ENCODE assay signal across 18 cellular contexts in the genomic region with DNA sequence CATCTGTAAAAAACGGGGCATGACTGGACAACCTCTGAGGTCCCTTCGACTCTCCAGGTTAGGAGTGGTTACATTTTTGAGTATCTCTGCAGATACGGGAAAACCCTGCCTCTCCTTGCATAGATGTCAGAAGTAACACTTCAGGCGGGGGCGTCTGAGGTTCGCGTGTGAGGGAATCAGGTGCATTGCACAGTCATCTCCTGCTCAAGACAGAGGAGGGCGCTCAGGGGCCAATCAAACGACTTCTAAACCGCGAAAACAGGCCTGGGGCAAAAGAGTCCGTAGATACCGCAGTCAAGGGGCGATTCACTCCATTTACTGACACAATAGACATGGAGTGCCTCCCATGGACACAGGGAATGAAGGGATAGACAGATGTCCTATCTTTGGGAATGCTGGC. TPM values are rescaled to one million over a fixed set of nuclear protein-coding genes. Genes with fewer than 3 reads are reported as not detected.
DNase-seq lines count a peak whose midpoint lies in the region; TF ChIP-seq lines count a peak whose summit lies in the region.
"Had no signal": no experiment of that assay in that cellular context is flagged by ENCODE, and none has a peak within 500 bp of the region (broad histone marks: within the 10 kb centered on the region; RNA-seq: fewer than 3 reads in every experiment).

No MANE protein-coding gene starts in this region.

- peaks cover 40% of the 10 kb centered on the region for H3K4me1 Mint-ChIP-seq in Calu3 (ENCODE audit: low read depth, unreplicated experiment)
- H3K4me1 Mint-ChIP-seq: memory B cell had no signal

- intact Hi-C loops in Calu3 (cut with micrococcal nuclease; ENCODE audit: unreplicated experiment): no loop called here
- intact Hi-C loops in esophagus muscularis mucosa (cut with DNase I): no loop called here

- no peaks in the 10 kb centered on the region for H3K9me2 ChIP-seq in GM23248 (ENCODE audit: insufficient read depth)

- H3K9me3 ChIP-seq in GM23248 (ENCODE audit: low read depth) (no peaks in the 10 kb centered on the region), iPS DF 6.9 (ENCODE audit: control insufficient read depth, insufficient read depth, low read length) (no peaks in the 10 kb centered on the region), esophagus muscularis mucosa (peaks cover 0 to 6% (median 1%) of the 10 kb centered on the region in 4 donors)

- H3K27me3 ChIP-seq in GM23248 (replicated peaks; ENCODE audit: insufficient read depth) (no peaks in the 10 kb centered on the region), iPS DF 6.9 (ENCODE audit: control insufficient read depth, insufficient read depth, low read length) (no peaks in the 10 kb centered on the region), esophagus muscularis mucosa (peaks cover 0 to 34% (median 0%) of the 10 kb centered on the region in 4 donors)

- H3K4me1 ChIP-seq in GM23248 (ENCODE audit: insufficient read depth): peaks cover 18% of the 10 kb centered on the region
- peaks cover 2% of the 10 kb centered on the region; the same call in 1 of the 2 replicates for H3K4me1 ChIP-seq in iPS DF 6.9 (ENCODE audit: control insufficient read depth, insufficient read depth, low read length)
- no peaks in the 10 kb centered on the region for H3K4me1 ChIP-seq in esophagus muscularis mucosa
- H3K4me1 ChIP-seq: stomach had no signal

- H3K79me2 ChIP-seq in GM23248 (ENCODE audit: insufficient read depth): peaks cover 78% of the 10 kb centered on the region

- peaks cover 2% of the 10 kb centered on the region for H3K9me3 Mint-ChIP-seq in Calu3 (ENCODE audit: low read depth, unreplicated experiment)
- H3K9me3 Mint-ChIP-seq: activated T-cell treated with anti-CD3 and anti-CD28 coated beads, Interleukin-2, amount 50 U/mL, for 24 hours had no signal

- peak overlapping the region; percentile 60 for H3K27ac Mint-ChIP-seq in Calu3 (ENCODE audit: unreplicated experiment)
- H3K27ac Mint-ChIP-seq: activated T-cell treated with anti-CD3 and anti-CD28 coated beads, Interleukin-2, amount 50 U/mL, for 24 hours; memory B cell had no signal

- BruUV-seq in Calu3 (replicated peaks; lab: Mats Ljungman, UMichigan): no TSS peak

- H3K36me3 Mint-ChIP-seq in Calu3 (ENCODE audit: insufficient read depth, unreplicated experiment): no peaks in the 10 kb centered on the region
- H3K36me3 Mint-ChIP-seq: memory B cell had no signal

- WGBS in GM23248 (ENCODE audit: low coverage in 1 of 2, low lambda C conversion rate in 2 of 2, missing lambda C conversion rate in 2 of 2), 2 experiments: 49 to 54% methylated on average over 14 of the region's 14 CpGs
- WGBS in iPS DF 6.9 (ENCODE audit: insufficient coverage, insufficient read length): no CpG with 5 or more reads among the region's 14 CpGs
- 42% methylated on average over 14 of the region's 14 CpGs for whole genome bisulfite sequencing in esophagus muscularis mucosa

- no peak overlapping the region for H3K4me3 ChIP-seq in GM23248
- no peak overlapping the region for H3K4me3 ChIP-seq in iPS DF 6.9 (ENCODE audit: low read length)
- H3K4me3 ChIP-seq in esophagus muscularis mucosa: no peak overlapping the region
- H3K4me3 ChIP-seq: stomach had no signal

- no peak overlapping the region for H2AFZ ChIP-seq in GM23248

- TF ChIP-seq POLR2A in esophagus muscularis mucosa (IDR thresholded peaks at IDR 0.05; ENCODE audit: low read depth): no peak

- H3F3A ChIP-seq in GM23248 (ENCODE audit: insufficient read depth): peaks cover 19% of the 10 kb centered on the region

- H3K4me3 Mint-ChIP-seq in Calu3 (ENCODE audit: low read depth, unreplicated experiment): no peak overlapping the region
- H3K4me3 Mint-ChIP-seq: activated T-cell treated with anti-CD3 and anti-CD28 coated beads, Interleukin-2, amount 50 U/mL, for 24 hours; memory B cell had no signal

- CTCF ChIA-PET in Calu3 (lab: Charles Lee): interaction anchor here (1.0 kb wide), 1 partner anchor 158 kb away, joined by 4 read pairs; no protein-coding TSS in a partner anchor

- H3K4me2 ChIP-seq in GM23248 (ENCODE audit: unreplicated experiment): no peak overlapping the region

- H3K27me3 Mint-ChIP-seq in Calu3 (ENCODE audit: unreplicated experiment): no peaks in the 10 kb centered on the region

- H4K20me1 ChIP-seq in GM23248 (ENCODE audit: insufficient read depth): no peaks in the 10 kb centered on the region

- peak overlapping the region; percentile 59 for H3K27ac ChIP-seq in GM23248
- no peak overlapping the region for H3K27ac ChIP-seq in iPS DF 6.9 (ENCODE audit: low read length)
- H3K27ac ChIP-seq in esophagus muscularis mucosa (replicated peaks in 1 of 4): no peak overlapping the region
- H3K27ac ChIP-seq: C4-2B, stomach had no signal

- H3K36me3 ChIP-seq in GM23248 (ENCODE audit: low read depth) (peaks cover 7% of the 10 kb centered on the region; the same call in 1 of the 2 replicates), iPS DF 6.9 (ENCODE audit: control insufficient read depth, insufficient read depth, low read length) (no peaks in the 10 kb centered on the region), esophagus muscularis mucosa (no peaks in the 10 kb centered on the region)
- H3K36me3 ChIP-seq: stomach had no signal

- DNase-seq in Calu3: no peak
- peak; percentile 52 for DNase-seq in GM23248
- DNase-seq in RPMI7951 (ENCODE audit: low read depth): peak; percentile 65
- DNase-seq in iPS DF 6.9 (ENCODE audit: low read depth, low spot score): peak; percentile 37
- DNase-seq in esophagus muscularis mucosa (ENCODE audit: extremely low spot score): no peak
- no peak for DNase-seq in SKM-1 (lab: John Stamatoyannopoulos, UW; ENCODE audit: unreplicated experiment)
- no peak for DNase-seq in medulla oblongata (ENCODE audit: extremely low spot score)
- no peak for DNase-seq in GM19240 (ENCODE audit: insufficient read length, low spot score)
- DNase-seq: activated T-cell treated with anti-CD3 and anti-CD28 coated beads, Interleukin-2, amount 50 U/mL, for 24 hours; effector CD8-positive, alpha-beta T cell; GF-D8; NCI-H510A treated with DMSO at 0.1 percent for 48 hours; SHP77; stimulated activated CD4-positive, alpha-beta T cell treated with anti-CD3 and anti-CD28 coated beads, Interleukin-4, amount 100 ng/mL, for 1 hour; stomach had no signal

- no peak for TF ChIP-seq EP300 in esophagus muscularis mucosa (IDR thresholded peaks at IDR 0.05)

- H3K9ac ChIP-seq in GM23248: peak overlapping the region; percentile 40; the same call in 1 of the 2 replicates

- in situ Hi-C loops in GM23248 (cut with MboI): no loop called here

- TF ChIP-seq CTCF in Calu3 (IDR thresholded peaks at IDR 0.05; ENCODE audit: unreplicated experiment) (no peak), esophagus muscularis mucosa (IDR thresholded peaks at IDR 0.05) (no peak)

RNA-seq across cellular contexts. Expression of a gene that starts 31.7 kb away (rescaled TPM):
- total RNA-seq in Calu3 (2022): 0.15 and 0.26 TPM in 2 replicates
- 31.1 and 35.6 TPM in 2 replicates for total RNA-seq in GM23248 (2014; rRNA removed; shearing (Covaris generic))
- polyA plus RNA-seq in GM23248 (2016; fragmentation: Nextera tagmentation; extraction: Ambion mirVana): 16.1 and 17.5 TPM in 2 replicates
- 0.24 and 1.2 TPM in 2 replicates for total RNA-seq in RPMI7951 (2014; rRNA removed; shearing (Covaris generic))
- total RNA-seq in esophagus muscularis mucosa: 1 to 10 TPM; 1.7 to 6.5 (median 3.1) TPM
- total RNA-seq: pulmonary artery endothelial cell had no signal

Comparison
In these comparisons a context has a peak if more than half of its experiments do, and no peak if none do; other contexts are left out.
1. DNase-seq: peak in GM23248 (single experiment), RPMI7951 (single experiment) and iPS DF 6.9 (single experiment); none in Calu3 (single experiment), esophagus muscularis mucosa (single experiment), SKM-1 (single experiment), medulla oblongata (single experiment) and GM19240 (single experiment).